Comparison of ENCODE assay signal across 35 cellular contexts in genomic region chr10:63618552-63618951, GRCh38.
"Had no signal": no experiment of that assay in that cellular context is flagged by ENCODE, and none has a peak within 500 bp of the region (broad histone marks: within the 10 kb centered on the region; RNA-seq: fewer than 3 reads in every experiment).

No MANE protein-coding gene starts in this region.

- H3K27ac ChIP-seq: adrenal gland, body of pancreas, epithelial cell of prostate, esophagus squamous epithelium, gastroesophageal sphincter, WERI-Rb-1 had no signal

- H3K4me1 ChIP-seq: adrenal gland, body of pancreas, esophagus squamous epithelium had no signal

- H3K4me1 Mint-ChIP-seq: activated B cell treated with CpG ODN at 0.5 μM for 24 hours; activated CD8-positive, alpha-beta memory T cell treated with anti-CD3 and anti-CD28 coated beads, Interleukin-2, amount 10 ng/mL, durations not matched to agents 7 days and 5 days; activated naive CD4-positive, alpha-beta T cell treated with anti-CD3 and anti-CD28 coated beads, Interleukin-2, amount 50 U/mL, for 24 hours; activated naive CD8-positive, alpha-beta T cell treated with anti-CD3 and anti-CD28 coated beads for 36 hours; activated naive CD8-positive, alpha-beta T cell treated with anti-CD3 and anti-CD28 coated beads, Interleukin-2, amount 50 U/mL, for 24 hours had no signal

- H3K27me3 Mint-ChIP-seq: activated B cell treated with CpG ODN at 0.5 μM for 24 hours; activated CD8-positive, alpha-beta memory T cell treated with anti-CD3 and anti-CD28 coated beads, Interleukin-2, amount 10 ng/mL, durations not matched to agents 7 days and 5 days; activated CD8-positive, alpha-beta T cell treated with anti-CD3 and anti-CD28 coated beads for 36 hours; activated naive CD4-positive, alpha-beta T cell treated with anti-CD3 and anti-CD28 coated beads, Interleukin-2, amount 50 U/mL, for 24 hours; activated naive CD8-positive, alpha-beta T cell treated with anti-CD3 and anti-CD28 coated beads for 36 hours; activated naive CD8-positive, alpha-beta T cell treated with anti-CD3 and anti-CD28 coated beads, Interleukin-2, amount 50 U/mL, for 24 hours; effector memory CD8-positive, alpha-beta T cell; T-helper 17 cell had no signal

- H3K27ac Mint-ChIP-seq: activated B cell treated with CpG ODN at 0.5 μM for 24 hours; activated CD8-positive, alpha-beta memory T cell treated with anti-CD3 and anti-CD28 coated beads, Interleukin-2, amount 10 ng/mL, durations not matched to agents 7 days and 5 days; activated CD8-positive, alpha-beta T cell treated with anti-CD3 and anti-CD28 coated beads for 36 hours; activated naive CD4-positive, alpha-beta T cell treated with anti-CD3 and anti-CD28 coated beads for 36 hours; activated naive CD8-positive, alpha-beta T cell treated with anti-CD3 and anti-CD28 coated beads for 36 hours; activated naive CD8-positive, alpha-beta T cell treated with anti-CD3 and anti-CD28 coated beads, Interleukin-2, amount 50 U/mL, for 24 hours; activated T-helper 1 cell treated with anti-CD3 and anti-CD28 coated beads, Interleukin-12 subunit alpha, Interleukin-12 subunit beta, Interleukin-2, Interleukin-4 antibody, amounts not matched to agents 30 ng/mL and 10 ng/mL and 1 ng/mL, durations not matched to agents 14 hours and 24 hours and 36 hours; activated T-helper 2 cell treated with anti-CD3 and anti-CD28 coated beads, Interferon-gamma antibody, Interleukin-2, Interleukin-4, amounts not matched to agents 10 μg/mL and 5 μg/mL and 100 μg/mL, durations not matched to agents 14 hours and 24 hours and 36 hours; effector memory CD8-positive, alpha-beta T cell; T-helper 17 cell; T-helper 2 cell treated with Interferon-gamma antibody and Interleukin-4, amounts not matched to agents 5 μg/mL and 100 μg/mL, for 36 hours had no signal

- H3K4me3 ChIP-seq: adrenal gland, body of pancreas, esophagus squamous epithelium, gastroesophageal sphincter had no signal

- H3K4me3 Mint-ChIP-seq: activated B cell treated with CpG ODN at 0.5 μM for 24 hours; activated CD8-positive, alpha-beta memory T cell treated with anti-CD3 and anti-CD28 coated beads, Interleukin-2, amount 10 ng/mL, durations not matched to agents 7 days and 5 days; activated CD8-positive, alpha-beta T cell treated with anti-CD3 and anti-CD28 coated beads for 36 hours; activated naive CD4-positive, alpha-beta T cell treated with anti-CD3 and anti-CD28 coated beads for 36 hours; activated naive CD4-positive, alpha-beta T cell treated with anti-CD3 and anti-CD28 coated beads, Interleukin-2, amount 50 U/mL, for 24 hours; activated naive CD8-positive, alpha-beta T cell treated with anti-CD3 and anti-CD28 coated beads for 36 hours; activated naive CD8-positive, alpha-beta T cell treated with anti-CD3 and anti-CD28 coated beads, Interleukin-2, amount 50 U/mL, for 24 hours; activated T-helper 1 cell treated with anti-CD3 and anti-CD28 coated beads, Interleukin-12 subunit alpha, Interleukin-12 subunit beta, Interleukin-2, Interleukin-4 antibody, amounts not matched to agents 30 ng/mL and 10 ng/mL and 1 ng/mL, durations not matched to agents 14 hours and 24 hours and 36 hours; effector memory CD8-positive, alpha-beta T cell; T-helper 17 cell; T-helper 2 cell treated with Interferon-gamma antibody and Interleukin-4, amounts not matched to agents 5 μg/mL and 100 μg/mL, for 36 hours had no signal

- DNase-seq: activated B cell treated with CpG ODN at 0.5 μM for 24 hours; activated CD4-positive, alpha-beta T cell treated with anti-CD3 and anti-CD28 coated beads for 48 hours; activated CD4-positive, alpha-beta T cell treated with anti-CD3 and anti-CD28 coated beads, Interleukin-2, amount 50 U/mL, for 1 hour; activated CD4-positive, alpha-beta T cell treated with anti-CD3 and anti-CD28 coated beads, Interleukin-2, amount 50 U/mL, for 48 hours; activated CD8-positive, alpha-beta memory T cell treated with anti-CD3 and anti-CD28 coated beads, Interleukin-2, amount 10 ng/mL, durations not matched to agents 7 days and 5 days; activated CD8-positive, alpha-beta memory T cell treated with anti-CD3 and anti-CD28 coated beads, Interleukin-2, amount 50 U/mL, for 4 hours; activated CD8-positive, alpha-beta T cell treated with anti-CD3 and anti-CD28 coated beads for 36 hours; activated effector memory CD4-positive, alpha-beta T cell treated with anti-CD3 and anti-CD28 coated beads, Interleukin-2, amount 50 U/mL, for 16 hours; activated naive CD4-positive, alpha-beta T cell treated with anti-CD3 and anti-CD28 coated beads for 36 hours; activated naive CD8-positive, alpha-beta T cell treated with anti-CD3 and anti-CD28 coated beads for 36 hours; activated naive CD8-positive, alpha-beta T cell treated with anti-CD3 and anti-CD28 coated beads, Interleukin-2, amount 50 U/mL, for 24 hours; activated T-cell treated with anti-CD3 and anti-CD28 coated beads, Interleukin-2, amount 50 U/mL, for 1 hour; activated T-cell treated with anti-CD3 and anti-CD28 coated beads, Interleukin-2, amount 50 U/mL, for 48 hours; adrenal gland; amygdala; aorta; body of pancreas; cortex of kidney; dermis blood vessel endothelial cell; effector CD4-positive, alpha-beta T cell; effector memory CD8-positive, alpha-beta T cell; esophagus squamous epithelium; foreskin melanocyte; head of caudate nucleus; T-helper 1 cell; T-helper 17 cell; T1000; WERI-Rb-1 had no signal

- H3K9me3 Mint-ChIP-seq: activated B cell treated with CpG ODN at 0.5 μM for 24 hours; activated CD8-positive, alpha-beta T cell treated with anti-CD3 and anti-CD28 coated beads for 36 hours; activated naive CD4-positive, alpha-beta T cell treated with anti-CD3 and anti-CD28 coated beads for 36 hours; activated naive CD4-positive, alpha-beta T cell treated with anti-CD3 and anti-CD28 coated beads, Interleukin-2, amount 50 U/mL, for 24 hours; activated naive CD8-positive, alpha-beta T cell treated with anti-CD3 and anti-CD28 coated beads for 36 hours; activated naive CD8-positive, alpha-beta T cell treated with anti-CD3 and anti-CD28 coated beads, Interleukin-2, amount 50 U/mL, for 24 hours; activated T-helper 1 cell treated with anti-CD3 and anti-CD28 coated beads, Interleukin-12 subunit alpha, Interleukin-12 subunit beta, Interleukin-2, Interleukin-4 antibody, amounts not matched to agents 30 ng/mL and 10 ng/mL and 1 ng/mL, durations not matched to agents 14 hours and 24 hours and 36 hours; activated T-helper 2 cell treated with anti-CD3 and anti-CD28 coated beads, Interferon-gamma antibody, Interleukin-2, Interleukin-4, amounts not matched to agents 10 μg/mL and 5 μg/mL and 100 μg/mL, durations not matched to agents 14 hours and 24 hours and 36 hours; effector memory CD8-positive, alpha-beta T cell; T-helper 2 cell treated with Interferon-gamma antibody and Interleukin-4, amounts not matched to agents 5 μg/mL and 100 μg/mL, for 36 hours had no signal

- ATAC-seq: activated CD4-positive, CD25-positive, alpha-beta regulatory T cell treated with anti-CD3 and anti-CD28 coated beads, Interleukin-2, amount 50 U/mL, for 24 hours; activated CD8-positive, alpha-beta memory T cell treated with anti-CD3 and anti-CD28 coated beads, Interleukin-2, amount 10 ng/mL, durations not matched to agents 7 days and 5 days; activated CD8-positive, alpha-beta T cell treated with anti-CD3 and anti-CD28 coated beads for 36 hours; activated naive CD8-positive, alpha-beta T cell treated with anti-CD3 and anti-CD28 coated beads, Interleukin-2, amount 50 U/mL, for 24 hours; body of pancreas; effector memory CD8-positive, alpha-beta T cell; gastroesophageal sphincter; T-helper 17 cell had no signal

- H3K27me3 ChIP-seq: adrenal gland, body of pancreas, esophagus squamous epithelium, gastroesophageal sphincter had no signal

- H3K9me3 ChIP-seq: adrenal gland, body of pancreas, esophagus squamous epithelium, gastroesophageal sphincter had no signal
